Comparison of ENCODE assay signal across 16 cellular contexts in the genomic region with DNA sequence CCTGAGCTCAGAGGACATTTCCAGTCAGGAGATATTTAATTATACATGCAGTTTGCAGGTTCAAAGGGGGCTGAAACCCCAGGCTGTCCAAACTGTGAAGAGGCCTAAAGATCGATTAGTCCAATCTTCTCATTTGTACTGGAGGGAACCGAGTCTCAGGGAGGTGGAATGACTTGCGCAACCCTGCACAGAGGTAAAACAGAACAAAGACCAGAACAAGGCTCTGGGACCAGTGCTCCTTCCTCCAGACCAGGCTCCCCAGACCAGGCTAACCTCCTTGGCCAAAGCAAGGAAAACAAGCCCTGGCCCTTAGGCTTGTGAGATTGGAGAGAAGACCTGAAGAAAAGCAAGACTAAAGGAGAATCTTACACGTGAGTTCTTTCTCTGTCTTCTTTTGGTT.
DNase-seq lines count a peak whose midpoint lies in the region; ATAC-seq and TF ChIP-seq lines count a peak whose summit lies in the region.
"Had no signal": no experiment of that assay in that cellular context is flagged by ENCODE, and none has a peak within 500 bp of the region (broad histone marks: within the 10 kb centered on the region; RNA-seq: fewer than 3 reads in every experiment).

No MANE protein-coding gene starts in this region.

- H3K4me1 ChIP-seq in IMR-90 (ENCODE audit: control insufficient read depth, insufficient read depth, low read length): peaks cover 6% of the 10 kb centered on the region
- peaks cover 36% of the 10 kb centered on the region for H3K4me1 ChIP-seq in PC-9 (replicated peaks; ENCODE audit: insufficient read depth)
- H3K4me1 ChIP-seq in mesendoderm (ENCODE audit: control insufficient read depth, low read depth, low read length): peaks cover 7% of the 10 kb centered on the region
- H3K4me1 ChIP-seq: HAP-1 had no signal

- no peak for ATAC-seq in IMR-90 (ENCODE audit: low read depth)
- ATAC-seq in HG02588 (IDR thresholded peaks at IDR 0.05; ENCODE audit: unreplicated experiment): no peak
- no peak for ATAC-seq in HG03571 (IDR thresholded peaks at IDR 0.05; ENCODE audit: unreplicated experiment)
- ATAC-seq in activated CD4-positive, alpha-beta T cell treated with anti-CD3 and anti-CD28 coated beads for 36 hours: no peak

- in situ Hi-C loops in IMR-90 (cut with MboI; ENCODE audit: low sequenced_read_pairs): no loop called here

- H2AK9ac ChIP-seq in IMR-90 (replicated peaks; ENCODE audit: low read depth, low read length, poor library complexity): no peak overlapping the region

- no peak for TF ChIP-seq CTCF in IMR-90 (conservative IDR thresholded peaks at IDR 0.05; ENCODE audit: low read depth, low read length)
- TF ChIP-seq CTCF in PC-9 (conservative IDR thresholded peaks at IDR 0.05): no peak
- no peak for TF ChIP-seq CTCF in neural crest cell (conservative IDR thresholded peaks at IDR 0.05)

- H3K4me3 ChIP-seq in IMR-90 (ENCODE audit: insufficient read depth, low read depth, low read length): no peak overlapping the region
- H3K4me3 ChIP-seq in PC-9: no peak overlapping the region; the same call in 1 of the 2 replicates
- no peak overlapping the region for H3K4me3 ChIP-seq in mesendoderm (ENCODE audit: low read length)
- H3K4me3 ChIP-seq: HAP-1 had no signal

- H4K91ac ChIP-seq in IMR-90 (ENCODE audit: insufficient read depth, low read depth, low read length): no peak overlapping the region

- no peak overlapping the region for H2BK5ac ChIP-seq in IMR-90 (ENCODE audit: low read depth, low read length, poor library complexity, severe bottlenecking)
- no peak overlapping the region for H2BK5ac ChIP-seq in mesendoderm (ENCODE audit: low read length)

- H3K79me1 ChIP-seq in IMR-90 (ENCODE audit: low read depth in 1 of 2, low read length in 2 of 2) (no peaks in the 10 kb centered on the region), mesendoderm (ENCODE audit: low read length) (no peaks in the 10 kb centered on the region)

- H2AFZ ChIP-seq in IMR-90 (replicated peaks; ENCODE audit: low read length, poor library complexity) (no peak overlapping the region), PC-9 (no peak overlapping the region)

- H3K36me3 ChIP-seq in IMR-90 (ENCODE audit: control insufficient read depth, insufficient read depth, low read length) (no peaks in the 10 kb centered on the region), PC-9 (ENCODE audit: low read depth) (no peaks in the 10 kb centered on the region), mesendoderm (ENCODE audit: control insufficient read depth, insufficient read depth, low read length) (no peaks in the 10 kb centered on the region)
- H3K36me3 ChIP-seq: HAP-1 had no signal

- H2BK120ac ChIP-seq in IMR-90 (ENCODE audit: low read depth, low read length) (no peak overlapping the region), mesendoderm (ENCODE audit: low read depth, low read length) (no peak overlapping the region)

- POLR2A ChIA-PET in IMR-90 (lab: Charles Lee; ENCODE audit: unreplicated experiment) (no interaction called here), PC-9 (lab: Charles Lee; ENCODE audit: unreplicated experiment) (interaction anchor here (0.6 to 1.0 kb wide), 4 partner anchors 76 to 279 kb away, joined by 3 to 7 read pairs (median 4); no protein-coding TSS in a partner anchor)
- POLR2A ChIA-PET in activated CD4-positive, alpha-beta T cell treated with anti-CD3 and anti-CD28 coated beads for 36 hours (lab: Charles Lee): no interaction called here

- no peak overlapping the region for H3K14ac ChIP-seq in IMR-90 (replicated peaks; ENCODE audit: low read depth, low read length)

- intact Hi-C loops in IMR-90 (cut with micrococcal nuclease): no loop called here
- intact Hi-C loops in PC-9 (cut with micrococcal nuclease; ENCODE audit: unreplicated experiment): loop anchor here (1.0 to 2.0 kb wide), 4 partner anchors 23 to 484 kb away; no protein-coding TSS in a partner anchor
- intact Hi-C loops in activated CD4-positive, alpha-beta T cell treated with anti-CD3 and anti-CD28 coated beads for 36 hours (cut with DNase I, micrococcal nuclease): no loop called here

- H3K9ac ChIP-seq in IMR-90 (ENCODE audit: low read depth, low read length) (no peak overlapping the region), mesendoderm (ENCODE audit: low read length) (no peak overlapping the region)

- no peak overlapping the region for H3K18ac ChIP-seq in IMR-90 (ENCODE audit: low read depth, low read length)
- peak overlapping the region; percentile 39 for H3K18ac ChIP-seq in mesendoderm (ENCODE audit: low read length)

- CTCF ChIA-PET in IMR-90 (lab: Yijun Ruan, JAX) (no interaction called here), PC-9 (lab: Charles Lee) (interaction anchor here (0.5 to 0.7 kb wide), 2 partner anchors 125 kb away, joined by 4 to 10 read pairs; no protein-coding TSS in a partner anchor)
- CTCF ChIA-PET in activated CD4-positive, alpha-beta T cell treated with anti-CD3 and anti-CD28 coated beads for 36 hours (lab: Charles Lee): interaction anchor here (0.6 kb wide), 1 partner anchor 131 kb away, joined by 3 read pairs; no protein-coding TSS in a partner anchor

- H3F3A ChIP-seq in PC-9 (ENCODE audit: insufficient read depth, low read depth): peaks cover 11% of the 10 kb centered on the region

- no peaks in the 10 kb centered on the region for H3K27me3 Mint-ChIP-seq in neural crest cell (ENCODE audit: low read depth)
- peaks cover 9% of the 10 kb centered on the region for H3K27me3 Mint-ChIP-seq in activated CD4-positive, alpha-beta T cell treated with anti-CD3 and anti-CD28 coated beads for 36 hours

- H2BK15ac ChIP-seq in IMR-90 (ENCODE audit: low read depth, low read length): no peak overlapping the region
- H2BK15ac ChIP-seq in mesendoderm (replicated peaks; ENCODE audit: low read depth): no peak overlapping the region

- no peak for TF ChIP-seq RAD21 in IMR-90 (IDR thresholded peaks at IDR 0.05; ENCODE audit: low read length)

- no peaks in the 10 kb centered on the region for H3K79me2 ChIP-seq in PC-9 (ENCODE audit: low read depth)
- H3K79me2 ChIP-seq in mesendoderm (ENCODE audit: control insufficient read depth, insufficient read depth, low read length): no peaks in the 10 kb centered on the region

- H3K9me3 ChIP-seq in IMR-90 (ENCODE audit: control insufficient read depth, insufficient read depth, low read length): peaks cover 8% of the 10 kb centered on the region
- H3K9me3 ChIP-seq in PC-9 (ENCODE audit: insufficient read depth, low read depth): peaks cover 11% of the 10 kb centered on the region

- H3K4me2 ChIP-seq in IMR-90 (ENCODE audit: low read depth, low read length): no peak overlapping the region
- H3K4me2 ChIP-seq in PC-9: peak overlapping the region; percentile 56
- H3K4me2 ChIP-seq in mesendoderm (ENCODE audit: low read length): no peak overlapping the region

- no peak overlapping the region for H2AK5ac ChIP-seq in IMR-90 (ENCODE audit: low read depth, low read length)
- H2AK5ac ChIP-seq in mesendoderm (ENCODE audit: low read length): peak overlapping the region; percentile 87

- H4K8ac ChIP-seq in IMR-90 (ENCODE audit: low read depth in 2 of 2, low read length in 2 of 2): no peak overlapping the region
- H4K8ac ChIP-seq in mesendoderm (ENCODE audit: low read depth, low read length): no peak overlapping the region

- no peak overlapping the region for H3K56ac ChIP-seq in IMR-90 (ENCODE audit: extremely low read depth, insufficient read depth, low read length)
- H3K56ac ChIP-seq in mesendoderm (ENCODE audit: low read length): no peak overlapping the region

- H3K4me3 Mint-ChIP-seq in neural crest cell: peak overlapping the region; percentile 8
- no peak overlapping the region for H3K4me3 Mint-ChIP-seq in activated CD4-positive, alpha-beta T cell treated with anti-CD3 and anti-CD28 coated beads for 36 hours
- H3K4me3 Mint-ChIP-seq: CD4-positive, alpha-beta memory T cell; HFFc6 had no signal

- H3K9me1 ChIP-seq in IMR-90 (ENCODE audit: insufficient read depth, low read length): peaks cover 2% of the 10 kb centered on the region

- DNase-seq in IMR-90 (no peak), PC-9 (no peak), mesendoderm (no peak), neural crest cell (ENCODE audit: low read depth, low spot score) (no peak), UCSD-AML1 (lab: John Stamatoyannopoulos, UW; ENCODE audit: unreplicated experiment) (no peak)
- no peak for DNase-seq in activated CD4-positive, alpha-beta T cell treated with anti-CD3 and anti-CD28 coated beads for 36 hours
- DNase-seq: C1 segment of cervical spinal cord; CD4-positive, alpha-beta memory T cell; COR-L47; DMS153; DND-41; GOT3; HFFc6 had no signal

- WGBS in IMR-90 (ENCODE audit: extremely low coverage in 2 of 2, insufficient read length in 1 of 2), 2 experiments: 100% methylated on average over 1 of the region's 4 CpGs; no CpG with 5 or more reads in 1 of the 2 experiments
- no CpG with 5 or more reads among the region's 4 CpGs for WGBS in mesendoderm (ENCODE audit: extremely low coverage, insufficient coverage, low lambda C conversion rate)

- dilution Hi-C loops in IMR-90 (cut with HindIII; ENCODE audit: low sequenced_read_pairs, unreplicated experiment): no loop called here

- H3K23ac ChIP-seq in IMR-90 (ENCODE audit: low read depth, low read length): no peak overlapping the region
- no peak overlapping the region for H3K23ac ChIP-seq in mesendoderm (ENCODE audit: low read length)

- peak overlapping the region; percentile 5 for H3K27ac Mint-ChIP-seq in neural crest cell (ENCODE audit: unreplicated experiment)
- no peak overlapping the region for H3K27ac Mint-ChIP-seq in activated CD4-positive, alpha-beta T cell treated with anti-CD3 and anti-CD28 coated beads for 36 hours
- H3K27ac Mint-ChIP-seq: HFFc6 had no signal

- no TSS peak for BruUV-seq in IMR-90 (replicated peaks; lab: Mats Ljungman, UMichigan)
- BruUV-seq in PC-9 (replicated peaks; lab: Mats Ljungman, UMichigan): TSS peak; percentile 78

- no peaks in the 10 kb centered on the region for H3K9me2 ChIP-seq in PC-9 (ENCODE audit: insufficient read depth)

- H3K4me1 Mint-ChIP-seq in neural crest cell: peaks cover 45% of the 10 kb centered on the region
- H3K4me1 Mint-ChIP-seq in activated CD4-positive, alpha-beta T cell treated with anti-CD3 and anti-CD28 coated beads for 36 hours: no peaks in the 10 kb centered on the region
- H3K4me1 Mint-ChIP-seq: CD4-positive, alpha-beta memory T cell had no signal

- TF ChIP-seq POLR2A in IMR-90 (IDR thresholded peaks at IDR 0.05; ENCODE audit: low read depth, low read length): no peak

- H3K36me3 Mint-ChIP-seq in neural crest cell (ENCODE audit: low read depth): peaks cover 22% of the 10 kb centered on the region
- peaks cover 4% of the 10 kb centered on the region for H3K36me3 Mint-ChIP-seq in activated CD4-positive, alpha-beta T cell treated with anti-CD3 and anti-CD28 coated beads for 36 hours (ENCODE audit: low read depth)

- no peaks in the 10 kb centered on the region; the same call in 1 of the 2 replicates for H3K27me3 ChIP-seq in IMR-90 (ENCODE audit: control insufficient read depth, insufficient read depth, low read length)
- H3K27me3 ChIP-seq in PC-9 (ENCODE audit: insufficient read depth, low read depth): no peaks in the 10 kb centered on the region
- H3K27me3 ChIP-seq in mesendoderm (ENCODE audit: insufficient read depth, low read length, poor library complexity): no peaks in the 10 kb centered on the region

- no peak overlapping the region for H3K27ac ChIP-seq in IMR-90 (ENCODE audit: insufficient read depth, low read length)
- H3K27ac ChIP-seq in PC-9: peak overlapping the region; percentile 78
- H3K27ac ChIP-seq in mesendoderm (ENCODE audit: low read depth, low read length): no peak overlapping the region

- H4K5ac ChIP-seq in IMR-90 (ENCODE audit: low read depth, low read length) (no peak overlapping the region), mesendoderm (ENCODE audit: low read length) (no peak overlapping the region)

- H4K20me1 ChIP-seq in IMR-90 (ENCODE audit: insufficient read depth, low read length) (no peaks in the 10 kb centered on the region), PC-9 (ENCODE audit: insufficient read depth) (no peaks in the 10 kb centered on the region)

- H3K9me3 Mint-ChIP-seq in neural crest cell: peaks cover 8% of the 10 kb centered on the region
- H3K9me3 Mint-ChIP-seq in activated CD4-positive, alpha-beta T cell treated with anti-CD3 and anti-CD28 coated beads for 36 hours (ENCODE audit: low read depth): peaks cover 14% of the 10 kb centered on the region

- no peak overlapping the region for H3K4ac ChIP-seq in IMR-90 (ENCODE audit: low read depth, low read length)
- H3K4ac ChIP-seq in mesendoderm (ENCODE audit: low read depth, low read length): no peak overlapping the region

- no peak overlapping the region for H2BK20ac ChIP-seq in IMR-90 (ENCODE audit: low read depth, low read length)
